ENCODE assay signal across 10 cellular contexts in genomic region chrX:101078716-101079115, GRCh38. TPM values are rescaled to one million over a fixed set of nuclear protein-coding genes. Genes with fewer than 3 reads are reported as not detected.
A peak's percentile ranks its signal among the peaks of the same experiment; 100 is the strongest.
DNase-seq lines count a peak whose midpoint lies in the region; ATAC-seq and TF ChIP-seq lines count a peak whose summit lies in the region.
"Had no signal": no experiment of that assay in that cellular context is flagged by ENCODE, and none has a peak within 500 bp of the region (broad histone marks: within the 10 kb centered on the region; RNA-seq: fewer than 3 reads in every experiment).

TSS of gene TMEM35A (plus strand) at chrX:101078879. CDS start at chrX:101079003, 124 bp downstream.

- H4K20me1 ChIP-seq in MM.1S (ENCODE audit: insufficient read depth, low read length): no peaks in the 10 kb centered on the region

- H3K9ac ChIP-seq in MM.1S (ENCODE audit: low read length): no peak within 1 kb of the TSS

- no peaks in the 10 kb centered on the region for H3K36me3 Mint-ChIP-seq in activated B cell treated with CpG ODN at 0.5 μM for 24 hours (ENCODE audit: low read depth)

- no peaks in the 10 kb centered on the region for H3K79me2 ChIP-seq in MM.1S (ENCODE audit: low read length)

- H3K27ac Mint-ChIP-seq in activated B cell treated with CpG ODN at 0.5 μM for 24 hours: no peak within 1 kb of the TSS

- H3K9me3 Mint-ChIP-seq in activated B cell treated with CpG ODN at 0.5 μM for 24 hours: no peaks in the 10 kb centered on the region

- ATAC-seq in activated B cell treated with CpG ODN at 0.5 μM for 24 hours (ENCODE audit: low read depth): no peak

- CTCF ChIA-PET in activated B cell treated with CpG ODN at 0.5 μM for 24 hours (lab: Charles Lee): no interaction called here

- H3K4me3 Mint-ChIP-seq in activated B cell treated with CpG ODN at 0.5 μM for 24 hours: peak within 1 kb of the TSS; percentile 28

- no peaks in the 10 kb centered on the region for H3F3A ChIP-seq in MM.1S (ENCODE audit: insufficient read depth, low read length)

- H3K4me3 ChIP-seq in H7 (ENCODE audit: insufficient read depth, low read depth, low read length) (peak within 1 kb of the TSS; percentile 55), iPS DF 6.9 (ENCODE audit: low read length) (peak within 1 kb of the TSS; percentile 87; the same call in 1 of the 2 replicates), MM.1S (ENCODE audit: low read length) (no peak within 1 kb of the TSS)

- TF ChIP-seq CTCF in activated B cell treated with CpG ODN at 0.5 μM for 24 hours (IDR thresholded peaks at IDR 0.05): no peak
- no peak for TF ChIP-seq CTCF in MM.1S (IDR thresholded peaks at IDR 0.05; ENCODE audit: low read length)

- POLR2A ChIA-PET in activated B cell treated with CpG ODN at 0.5 μM for 24 hours (lab: Charles Lee): no interaction called here

- WGBS in iPS DF 6.9 (ENCODE audit: insufficient coverage, insufficient read length): no CpG with 5 or more reads among the region's 12 CpGs

- H3K9me3 ChIP-seq in iPS DF 6.9 (ENCODE audit: control insufficient read depth, insufficient read depth, low read length) (no peaks in the 10 kb centered on the region), MM.1S (replicated peaks; ENCODE audit: insufficient read depth, low read length) (no peaks in the 10 kb centered on the region)

- H3K4me2 ChIP-seq in MM.1S (ENCODE audit: low read depth, low read length): no peak within 1 kb of the TSS

- H3K27me3 Mint-ChIP-seq in activated B cell treated with CpG ODN at 0.5 μM for 24 hours: peaks cover 10% of the 10 kb centered on the region

- H3K27ac ChIP-seq in iPS DF 6.9 (ENCODE audit: low read length) (no peak within 1 kb of the TSS), MM.1S (ENCODE audit: low read length) (no peak within 1 kb of the TSS)

- H3K4me1 ChIP-seq in iPS DF 6.9 (ENCODE audit: control insufficient read depth, insufficient read depth, low read length): no peaks in the 10 kb centered on the region
- H3K4me1 ChIP-seq in MM.1S (ENCODE audit: low read length): no peaks in the 10 kb centered on the region

- no peaks in the 10 kb centered on the region for H3K36me3 ChIP-seq in H7 (replicated peaks; ENCODE audit: control insufficient read depth, insufficient read depth, low read length)
- H3K36me3 ChIP-seq in iPS DF 6.9 (ENCODE audit: control insufficient read depth, insufficient read depth, low read length): no peaks in the 10 kb centered on the region
- H3K36me3 ChIP-seq in MM.1S (replicated peaks; ENCODE audit: insufficient read depth, low read length): no peaks in the 10 kb centered on the region

- peak; percentile 36 for DNase-seq in H7
- DNase-seq in activated B cell treated with CpG ODN at 0.5 μM for 24 hours: no peak
- DNase-seq in iPS DF 6.9 (ENCODE audit: low read depth, low spot score): no peak
- DNase-seq in retina: peak; percentile 63
- no peak for DNase-seq in MM.1S
- no peak for DNase-seq in LoVo (ENCODE audit: low spot score)
- DNase-seq in SKM-1 (lab: John Stamatoyannopoulos, UW; ENCODE audit: unreplicated experiment): no peak
- no peak for DNase-seq in germinal center (ENCODE audit: low spot score)
- DNase-seq: NCI-H774 had no signal

- peaks cover 8% of the 10 kb centered on the region for H3K4me1 Mint-ChIP-seq in activated B cell treated with CpG ODN at 0.5 μM for 24 hours

- H3K9me2 ChIP-seq in MM.1S (replicated peaks; ENCODE audit: insufficient read depth, low read length): no peaks in the 10 kb centered on the region

- H3K27me3 ChIP-seq in H7 (ENCODE audit: control insufficient read depth, insufficient read depth, low read length) (peaks cover 4% of the 10 kb centered on the region), iPS DF 6.9 (ENCODE audit: control insufficient read depth, insufficient read depth, low read length) (no peaks in the 10 kb centered on the region), MM.1S (replicated peaks; ENCODE audit: insufficient read depth, low read length) (no peaks in the 10 kb centered on the region)

- intact Hi-C loops in activated B cell treated with CpG ODN at 0.5 μM for 24 hours (cut with micrococcal nuclease): no loop called here

- H2AFZ ChIP-seq in MM.1S (ENCODE audit: low read length): no peak within 1 kb of the TSS

RNA-seq across cellular contexts. Expression of gene TMEM35A, which starts in this region (rescaled TPM):
- 1.4 and 2.3 TPM in 2 replicates for total RNA-seq in H7 (2014; rRNA removed; shearing (Covaris generic))
- total RNA-seq in activated B cell treated with CpG ODN at 0.5 μM for 24 hours: not detected in 2 replicates
- total RNA-seq: bronchial epithelial cell had no signal

Comparison
In these comparisons a context has a peak if more than half of its experiments do, and no peak if none do; other contexts are left out.
1. DNase-seq: peak in H7 (single experiment) and retina (single experiment); none in activated B cell treated with CpG ODN at 0.5 μM for 24 hours (single experiment), iPS DF 6.9 (single experiment), MM.1S (single experiment), LoVo (single experiment), SKM-1 (single experiment) and germinal center (single experiment).